Comparison of ENCODE assay signal across 9 cellular contexts in genomic region chr5:170330568-170331054, GRCh38. TPM values are rescaled to one million over a fixed set of nuclear protein-coding genes. Genes with fewer than 3 reads are reported as not detected.
DNase-seq lines count a peak whose midpoint lies in the region; FAIRE-seq and TF ChIP-seq lines count a peak whose summit lies in the region.
"Had no signal": no experiment of that assay in that cellular context is flagged by ENCODE, and none has a peak within 500 bp of the region (broad histone marks: within the 10 kb centered on the region; RNA-seq: fewer than 3 reads in every experiment).

No MANE protein-coding gene starts in this region.

- no peak for TF ChIP-seq CTCF in H1 (IDR thresholded peaks at IDR 0.05; ENCODE audit: control extremely low read depth in 1 of 3, insufficient read depth in 1 of 3, low read depth in 1 of 3, low read length in 3 of 3)

- no peaks in the 10 kb centered on the region for H3K9me3 ChIP-seq in H1 (ENCODE audit: insufficient read depth in 2 of 2, low read depth in 1 of 2, low read length in 1 of 2)

- no peak overlapping the region for H3K27ac ChIP-seq in H1 (ENCODE audit: low read depth, low read length)
- peak overlapping the region in 20 of 21 experiments; percentile 37 to 92 (median 70) for H3K27ac ChIP-seq in skin epidermis

- FAIRE-seq in GM12891 (lab: Jason Lieb, UNC), result peak; percentile 76
- no peak for FAIRE-seq in H1 (lab: Jason Lieb, UNC)
- FAIRE-seq: keratinocyte had no signal

- H3K4ac ChIP-seq in H1 (replicated peaks; ENCODE audit: insufficient read length, low read depth, low read length), result no peak overlapping the region

- no peak for TF ChIP-seq EP300 in H1 (IDR thresholded peaks at IDR 0.05; ENCODE audit: borderline replicate concordance in 1 of 2, low read depth in 2 of 2, low read length in 2 of 2)

- no peak overlapping the region for H3K4me3 ChIP-seq in H1 (ENCODE audit: extremely low read depth in 1 of 4, insufficient read depth in 2 of 4, low read depth in 3 of 4, low read length in 4 of 4)
- no peak overlapping the region for H3K4me3 ChIP-seq in skin epidermis

- H3K36me3 ChIP-seq in H1 (ENCODE audit: control insufficient read depth in 2 of 4, insufficient read depth in 4 of 4, low read length in 3 of 4), result no peaks in the 10 kb centered on the region

- no peak for DNase-seq in GM12891 (ENCODE audit: insufficient read length, low spot score)
- DNase-seq in NOMO-1 treated with DMSO at 0.1 percent for 48 hours (lab: John Stamatoyannopoulos, UW; ENCODE audit: unreplicated experiment), result peak; percentile 56
- no peak for DNase-seq in H1 (ENCODE audit: low read depth in 1 of 2, low spot score in 2 of 2)
- DNase-seq in central memory CD4-positive, alpha-beta T cell, result no peak
- DNase-seq in stimulated activated naive CD4-positive, alpha-beta T cell treated with Interleukin-2 at 50 U/mL for 16 hours (lab: John Stamatoyannopoulos, UW), result no peak
- DNase-seq in RPMI8226, result no peak
- DNase-seq: H7 had no signal

- no peak overlapping the region for H4K5ac ChIP-seq in H1 (ENCODE audit: insufficient read length, low read depth, low read length)

- H3K4me1 ChIP-seq in H1 (replicated peaks in 1 of 4; ENCODE audit: control insufficient read depth in 3 of 4, insufficient read depth in 4 of 4, low read length in 3 of 4), result peaks cover 3 to 23% (median 15%) of the 10 kb centered on the region in 4 experiments

- H2BK120ac ChIP-seq in H1 (replicated peaks; ENCODE audit: low read depth, low read length), result no peak overlapping the region

- no peak overlapping the region for H4K91ac ChIP-seq in H1 (replicated peaks; ENCODE audit: insufficient read length, low read length)

- no peaks in the 10 kb centered on the region for H3K79me2 ChIP-seq in H1 (ENCODE audit: control insufficient read depth in 1 of 2, insufficient read depth in 2 of 2, low read length in 2 of 2)

- no peaks in the 10 kb centered on the region for H3K27me3 ChIP-seq in H1 (replicated peaks in 1 of 4; ENCODE audit: control insufficient read depth in 3 of 4, extremely low read depth in 1 of 4, insufficient read depth in 3 of 4, low read length in 3 of 4)

- no peak overlapping the region for H2BK5ac ChIP-seq in H1 (ENCODE audit: low read depth, low read length)

- no peak overlapping the region; the same call in 1 of the 2 replicates for H2BK20ac ChIP-seq in H1 (ENCODE audit: low read length)

- H3K9ac ChIP-seq in H1 (replicated peaks in 1 of 4; ENCODE audit: extremely low read depth in 1 of 4, low read depth in 3 of 4, low read length in 3 of 4), result no peak overlapping the region

- H4K20me1 ChIP-seq in H1 (replicated peaks in 1 of 2; ENCODE audit: control insufficient read depth in 1 of 2, insufficient read depth in 2 of 2, low read length in 2 of 2), result no peaks in the 10 kb centered on the region

- H4K8ac ChIP-seq in H1 (ENCODE audit: extremely low read depth, insufficient read depth, low read length), result no peak overlapping the region

- peaks cover 6% of the 10 kb centered on the region; the same call in 1 of the 2 replicates for H3K23me2 ChIP-seq in H1 (ENCODE audit: low read depth, low read length)

- H2AFZ ChIP-seq in H1 (ENCODE audit: low read length), result no peak overlapping the region

- H2BK15ac ChIP-seq in H1 (ENCODE audit: low read length), result no peak overlapping the region

- POLR2A ChIA-PET in H1 (lab: Charles Lee; ENCODE audit: partially characterized antibody), result interaction anchor here (0.7 to 0.9 kb wide), 2 partner anchors 60 to 64 kb away, joined by 3 read pairs; no protein-coding TSS in a partner anchor

- no peak overlapping the region for H3K14ac ChIP-seq in H1 (ENCODE audit: insufficient read length)

- TF ChIP-seq POLR2A in GM12891 (IDR thresholded peaks at IDR 0.05; ENCODE audit: low read depth, low read length) (no peak), H1 (IDR thresholded peaks at IDR 0.05; ENCODE audit: control extremely low read depth in 1 of 2, low read depth in 2 of 2, low read length in 2 of 2) (no peak)

- CTCF ChIA-PET in H1 (lab: Charles Lee; ENCODE audit: partially characterized antibody), result interaction anchor here (0.7 to 2.1 kb wide), 8 partner anchors 9 to 63 kb away, joined by 3 to 12 read pairs (median 5); no protein-coding TSS in a partner anchor

- H2AK5ac ChIP-seq in H1 (ENCODE audit: low read depth, low read length), result no peak overlapping the region

- H3K79me1 ChIP-seq in H1 (ENCODE audit: low read depth, low read length), result no peaks in the 10 kb centered on the region

- H3K4me2 ChIP-seq in H1 (ENCODE audit: insufficient read depth in 1 of 2, low read depth in 2 of 2, low read length in 2 of 2), result no peak overlapping the region

- no peak for TF ChIP-seq RAD21 in H1 (IDR thresholded peaks at IDR 0.05 in 1 of 2, conservative IDR thresholded peaks at IDR 0.05 in 1 of 2; ENCODE audit: low read depth in 2 of 2, low read length in 2 of 2)

- H2BK12ac ChIP-seq in H1 (ENCODE audit: low read depth, low read length), result no peak overlapping the region

- no peak overlapping the region for H3K56ac ChIP-seq in H1 (replicated peaks; ENCODE audit: insufficient read length, low read depth, low read length)

- peak overlapping the region; percentile 56; the same call in 1 of the 2 replicates for H3K18ac ChIP-seq in H1 (ENCODE audit: extremely low read depth, low read length)

- no peak overlapping the region for H3K23ac ChIP-seq in H1 (ENCODE audit: insufficient read length)

- 94% methylated on average over 11 of the region's 11 CpGs; no CpG with 5 or more reads in 1 of the 2 experiments for WGBS in H1 (ENCODE audit: extremely low coverage in 1 of 2, insufficient coverage in 1 of 2, insufficient read length in 1 of 2, insufficient replicate concordance in 2 of 2, low coverage in 1 of 2, low lambda C conversion rate in 2 of 2, missing lambda C conversion rate in 1 of 2), 2 experiments

TF ChIP-seq in GM12891, 5 proteins besides CTCF, POLR2A, EP300 and RAD21:
- TF ChIP-seq POLR2AphosphoS5 (IDR thresholded peaks at IDR 0.05; ENCODE audit: low read depth, low read length) (no peak), SPI1 (IDR thresholded peaks at IDR 0.05; ENCODE audit: low read depth, low read length) (peak; percentile 60), POU2F2 (IDR thresholded peaks at IDR 0.05; ENCODE audit: low read depth, low read length) (no peak), PAX5 (IDR thresholded peaks at IDR 0.05; ENCODE audit: insufficient read depth, low read length, severe bottlenecking) (no peak), TAF1 (IDR thresholded peaks at IDR 0.05; ENCODE audit: low read depth, low read length) (no peak)
TF ChIP-seq in GM12891: peak in this region for 1.

TF ChIP-seq in H1, 55 proteins besides CTCF, POLR2A, EP300 and RAD21 (continues in another document):
- no peak for TF ChIP-seq CHD2 (IDR thresholded peaks at IDR 0.05; ENCODE audit: low read length)
- no peak for TF ChIP-seq KDM5A (IDR thresholded peaks at IDR 0.05; ENCODE audit: low read length)
- no peak for TF ChIP-seq TEAD4 (IDR thresholded peaks at IDR 0.05; ENCODE audit: low read depth, low read length)
- TF ChIP-seq TBP (IDR thresholded peaks at IDR 0.05; ENCODE audit: low read depth, low read length), result no peak
- no peak for TF ChIP-seq EZH2 (IDR thresholded peaks at IDR 0.05; ENCODE audit: low read depth, low read length, severe bottlenecking)
- no peak for TF ChIP-seq POU5F1 (IDR thresholded peaks at IDR 0.05; ENCODE audit: low read depth, low read length)
- no peak for TF ChIP-seq BRCA1 (IDR thresholded peaks at IDR 0.05; ENCODE audit: low read depth, low read length)
- TF ChIP-seq SUZ12 (IDR thresholded peaks at IDR 0.05; ENCODE audit: low read length), result no peak
- TF ChIP-seq FOSL1 (IDR thresholded peaks at IDR 0.05; ENCODE audit: insufficient read depth, low read depth, low read length), result no peak
- TF ChIP-seq ZNF274 (IDR thresholded peaks at IDR 0.05; ENCODE audit: borderline replicate concordance, extremely low read depth, low read length), result no peak
- TF ChIP-seq RFX5 (IDR thresholded peaks at IDR 0.05; ENCODE audit: borderline replicate concordance, low read depth, low read length), result no peak
- TF ChIP-seq SIX5 (IDR thresholded peaks at IDR 0.05; ENCODE audit: low read depth, low read length), result no peak
- no peak for TF ChIP-seq JUN (IDR thresholded peaks at IDR 0.05; ENCODE audit: low read depth, low read length)
- TF ChIP-seq, protein P1, sequence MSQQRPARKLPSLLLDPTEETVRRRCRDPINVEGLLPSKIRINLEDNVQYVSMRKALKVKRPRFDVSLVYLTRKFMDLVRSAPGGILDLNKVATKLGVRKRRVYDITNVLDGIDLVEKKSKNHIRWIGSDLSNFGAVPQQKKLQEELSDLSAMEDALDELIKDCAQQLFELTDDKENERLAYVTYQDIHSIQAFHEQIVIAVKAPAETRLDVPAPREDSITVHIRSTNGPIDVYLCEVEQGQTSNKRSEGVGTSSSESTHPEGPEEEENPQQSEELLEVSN (IDR thresholded peaks at IDR 0.05), result no peak
- no peak for TF ChIP-seq NANOG (IDR thresholded peaks at IDR 0.05; ENCODE audit: insufficient read depth, low read depth, low read length, poor library complexity, severe bottlenecking)
- TF ChIP-seq NRF1 (IDR thresholded peaks at IDR 0.05; ENCODE audit: low read depth, low read length), result no peak

RNA-seq across cellular contexts. Expression of gene LCP2, which starts 33.0 kb away (rescaled TPM):
- 31.4 TPM for polyA plus RNA-seq in GM12891 (2012; ENCODE audit: low read depth, missing spikeins)
- total RNA-seq in H1 (2021; fragmentation: NEBNext Ultra II Directional; extraction: Animal tissue kit (Norgen Biotek cat#: 25700)), result 0.26 and 0.42 TPM in 2 replicates
- polyA plus RNA-seq in H1 (2011; rRNA removed), result 0.11 and 0.33 TPM in 2 replicates
- polyA plus RNA-seq in H1 (2011; cell fraction: cytosol; rRNA removed), result 0.25 TPM
- not detected for polyA plus RNA-seq in H1 (2011; cell fraction: nucleus; rRNA removed)
- polyA plus RNA-seq in H1 (2012, experiment 1 of 2), result 0.14 to 0.25 TPM (median 0.19 TPM) in 4 replicates
- polyA plus RNA-seq in H1 (2012, experiment 2 of 2), result 0.08 TPM
- polyA plus RNA-seq in H1 (2013, experiment 1 of 2), result 0.47 TPM
- 0.37 TPM for polyA plus RNA-seq in H1 (2013, experiment 2 of 2)
- 0.22 and 0.24 TPM in 2 replicates for polyA minus RNA-seq in H1 (2011; rRNA and poly(A)+ RNA removed)
- polyA minus RNA-seq in H1 (2011; cell fraction: cytosol; rRNA and poly(A)+ RNA removed), result not detected
- polyA minus RNA-seq in H1 (2011; cell fraction: nucleus; rRNA and poly(A)+ RNA removed), result 0.30 TPM
- polyA plus RNA-seq: keratinocyte had no signal

RNA-seq across cellular contexts. Expression of gene KCNMB1, which starts 58.6 kb away (rescaled TPM):
- polyA plus RNA-seq in GM12891 (2012; ENCODE audit: low read depth, missing spikeins), result 3.2 TPM
- total RNA-seq in H1 (2021; fragmentation: NEBNext Ultra II Directional; extraction: Animal tissue kit (Norgen Biotek cat#: 25700)), result 0.10 and 0.19 TPM in 2 replicates
- 0.08 TPM in 2 replicates for polyA plus RNA-seq in H1 (2011; rRNA removed)
- 0.05 TPM for polyA plus RNA-seq in H1 (2011; cell fraction: cytosol; rRNA removed)
- polyA plus RNA-seq in H1 (2011; cell fraction: nucleus; rRNA removed), result 0.16 TPM
- polyA plus RNA-seq in H1 (2012, experiment 1 of 2), result 0.07 to 0.20 TPM (median 0.12 TPM) in 4 replicates
- polyA plus RNA-seq in H1 (2012, experiment 2 of 2), result 0.09 TPM
- polyA plus RNA-seq in H1 (2013, experiment 1 of 2), result 0.20 TPM
- 0.28 TPM for polyA plus RNA-seq in H1 (2013, experiment 2 of 2)
- 0.09 and 0.12 TPM in 2 replicates for polyA minus RNA-seq in H1 (2011; rRNA and poly(A)+ RNA removed)
- polyA minus RNA-seq in H1 (2011; cell fraction: cytosol; rRNA and poly(A)+ RNA removed), result not detected
- polyA minus RNA-seq in H1 (2011; cell fraction: nucleus; rRNA and poly(A)+ RNA removed), result not detected
- polyA plus RNA-seq: keratinocyte had no signal
